In genomic region chr13:28449826-28450773, GRCh38 we compare ENCODE assay signal across 18 cellular contexts. TPM values are rescaled to one million over a fixed set of nuclear protein-coding genes. Genes with fewer than 3 reads are reported as not detected.
DNase-seq lines count a peak whose midpoint lies in the region; ATAC-seq, FAIRE-seq and TF ChIP-seq lines count a peak whose summit lies in the region.
"Had no signal": no experiment of that assay in that cellular context is flagged by ENCODE, and none has a peak within 500 bp of the region (broad histone marks: within the 10 kb centered on the region; RNA-seq: fewer than 3 reads in every experiment).

No MANE protein-coding gene starts in this region.

- no peak overlapping the region for H3K4me3 Mint-ChIP-seq in activated T-helper 1 cell treated with anti-CD3 and anti-CD28 coated beads, Interleukin-12 subunit alpha, Interleukin-12 subunit beta, Interleukin-2, Interleukin-4 antibody, amounts not matched to agents 30 ng/mL and 10 ng/mL and 1 ng/mL, durations not matched to agents 14 hours and 24 hours and 36 hours
- H3K4me3 Mint-ChIP-seq in neural crest cell = no peak overlapping the region
- H3K4me3 Mint-ChIP-seq in activated T-cell treated with anti-CD3 and anti-CD28 coated beads, Interleukin-2, amount 50 U/mL, for 4 hours = no peak overlapping the region
- H3K4me3 Mint-ChIP-seq: activated CD4-positive, alpha-beta T cell treated with anti-CD3 and anti-CD28 coated beads, Interleukin-2, amount 10 ng/mL, durations not matched to agents 7 days and 5 days; CD4-positive, CD25-positive, alpha-beta regulatory T cell; natural killer cell; T-cell had no signal

- H3K4me1 Mint-ChIP-seq in activated T-helper 1 cell treated with anti-CD3 and anti-CD28 coated beads, Interleukin-12 subunit alpha, Interleukin-12 subunit beta, Interleukin-2, Interleukin-4 antibody, amounts not matched to agents 30 ng/mL and 10 ng/mL and 1 ng/mL, durations not matched to agents 14 hours and 24 hours and 36 hours (ENCODE audit: low read depth) = no peaks in the 10 kb centered on the region
- no peaks in the 10 kb centered on the region for H3K4me1 Mint-ChIP-seq in neural crest cell
- no peaks in the 10 kb centered on the region for H3K4me1 Mint-ChIP-seq in activated T-cell treated with anti-CD3 and anti-CD28 coated beads, Interleukin-2, amount 50 U/mL, for 4 hours (ENCODE audit: low read depth)
- H3K4me1 Mint-ChIP-seq: activated CD4-positive, alpha-beta T cell treated with anti-CD3 and anti-CD28 coated beads, Interleukin-2, amount 10 ng/mL, durations not matched to agents 7 days and 5 days; CD4-positive, CD25-positive, alpha-beta regulatory T cell; T-cell had no signal

- intact Hi-C loops in activated T-helper 1 cell treated with anti-CD3 and anti-CD28 coated beads, Interleukin-12 subunit alpha, Interleukin-12 subunit beta, Interleukin-2, Interleukin-4 antibody, amounts not matched to agents 30 ng/mL and 10 ng/mL and 1 ng/mL, durations not matched to agents 14 hours and 24 hours and 36 hours (cut with micrococcal nuclease) = no loop called here
- intact Hi-C loops in kidney (cut with DNase I) = no loop called here

- ATAC-seq in GM18498 (IDR thresholded peaks at IDR 0.05; ENCODE audit: unreplicated experiment) = peak; percentile 51
- no peak for ATAC-seq in activated T-cell treated with anti-CD3 and anti-CD28 coated beads, Interleukin-2, amount 50 U/mL, for 4 hours
- ATAC-seq: esophagus mucosa, HepG2, natural killer cell, T-cell had no signal

- peak overlapping the region; percentile 36 for H3K27ac Mint-ChIP-seq in activated T-helper 1 cell treated with anti-CD3 and anti-CD28 coated beads, Interleukin-12 subunit alpha, Interleukin-12 subunit beta, Interleukin-2, Interleukin-4 antibody, amounts not matched to agents 30 ng/mL and 10 ng/mL and 1 ng/mL, durations not matched to agents 14 hours and 24 hours and 36 hours
- H3K27ac Mint-ChIP-seq in neural crest cell (ENCODE audit: unreplicated experiment) = peak overlapping the region; percentile 9
- H3K27ac Mint-ChIP-seq: activated CD4-positive, alpha-beta T cell treated with anti-CD3 and anti-CD28 coated beads, Interleukin-2, amount 10 ng/mL, durations not matched to agents 7 days and 5 days; CD4-positive, CD25-positive, alpha-beta regulatory T cell; natural killer cell; T-cell had no signal

- peaks cover 14% of the 10 kb centered on the region for H3K36me3 Mint-ChIP-seq in activated T-helper 1 cell treated with anti-CD3 and anti-CD28 coated beads, Interleukin-12 subunit alpha, Interleukin-12 subunit beta, Interleukin-2, Interleukin-4 antibody, amounts not matched to agents 30 ng/mL and 10 ng/mL and 1 ng/mL, durations not matched to agents 14 hours and 24 hours and 36 hours (ENCODE audit: low read depth)
- H3K36me3 Mint-ChIP-seq in neural crest cell (ENCODE audit: low read depth) = no peaks in the 10 kb centered on the region
- H3K36me3 Mint-ChIP-seq in activated T-cell treated with anti-CD3 and anti-CD28 coated beads, Interleukin-2, amount 50 U/mL, for 4 hours (ENCODE audit: insufficient read depth) = no peaks in the 10 kb centered on the region
- H3K36me3 Mint-ChIP-seq: CD4-positive, CD25-positive, alpha-beta regulatory T cell; natural killer cell; T-cell had no signal

- peaks cover 4 to 7% of the 10 kb centered on the region in 2 donors for H3K9me3 ChIP-seq in kidney (ENCODE audit: control insufficient read depth in 1 of 2, low read length in 2 of 2)

- no peaks in the 10 kb centered on the region for H3K27me3 Mint-ChIP-seq in activated T-helper 1 cell treated with anti-CD3 and anti-CD28 coated beads, Interleukin-12 subunit alpha, Interleukin-12 subunit beta, Interleukin-2, Interleukin-4 antibody, amounts not matched to agents 30 ng/mL and 10 ng/mL and 1 ng/mL, durations not matched to agents 14 hours and 24 hours and 36 hours (ENCODE audit: insufficient read depth)
- H3K27me3 Mint-ChIP-seq in neural crest cell (ENCODE audit: low read depth) = peaks cover 43% of the 10 kb centered on the region
- H3K27me3 Mint-ChIP-seq in activated T-cell treated with anti-CD3 and anti-CD28 coated beads, Interleukin-2, amount 50 U/mL, for 4 hours (ENCODE audit: low read depth) = peaks cover 4% of the 10 kb centered on the region

- POLR2A ChIA-PET in HEK293T (lab: Yijun Ruan, JAX) = no interaction called here

- DNase-seq in HEK293T (ENCODE audit: extremely low spot score) (no peak), neural crest cell (ENCODE audit: low read depth, low spot score) (no peak), CD1c-positive myeloid dendritic cell (ENCODE audit: extremely low spot score) (no peak), COLO829 (ENCODE audit: low spot score) (no peak), kidney (no peak)
- DNase-seq in activated T-helper 1 cell treated with anti-CD3 and anti-CD28 coated beads, Interleukin-12 subunit alpha, Interleukin-12 subunit beta, Interleukin-2, Interleukin-4 antibody, amounts not matched to agents 30 ng/mL and 10 ng/mL and 1 ng/mL, durations not matched to agents 14 hours and 24 hours and 36 hours (ENCODE audit: low spot score) = no peak
- DNase-seq in activated T-cell treated with anti-CD3 and anti-CD28 coated beads, Interleukin-2, amount 50 U/mL, for 4 hours = no peak
- DNase-seq: activated CD4-positive, alpha-beta T cell treated with anti-CD3 and anti-CD28 coated beads, Interleukin-2, amount 10 ng/mL, durations not matched to agents 7 days and 5 days; activated gamma-delta T cell; CD4-positive, CD25-positive, alpha-beta regulatory T cell; central memory CD4-positive, alpha-beta T cell; natural killer cell; stimulated activated CD8-positive, alpha-beta memory T cell treated with anti-CD3 and anti-CD28 coated beads, Interleukin-4, amount 100 ng/mL, for 48 hours; T-cell had no signal

- FAIRE-seq in kidney (lab: Jason Lieb, UNC) = no peak
- FAIRE-seq: HepG2, islet of Langerhans had no signal

- H3K27ac ChIP-seq in kidney (ENCODE audit: low read depth in 2 of 2, low read length in 2 of 2) = no peak overlapping the region

- H3K4me1 ChIP-seq in kidney (ENCODE audit: control insufficient read depth in 1 of 2, insufficient read depth in 1 of 2, low read depth in 1 of 2, low read length in 2 of 2) = no peaks in the 10 kb centered on the region

- no peaks in the 10 kb centered on the region for H3K36me3 ChIP-seq in kidney (ENCODE audit: control insufficient read depth in 1 of 2, insufficient read depth in 2 of 2, low read length in 2 of 2)

- no peak overlapping the region for H3K4me3 ChIP-seq in kidney (ENCODE audit: low read length in 2 of 2)

- CTCF ChIA-PET in HEK293T (lab: Yijun Ruan, JAX) = no interaction called here

- H3K9me3 Mint-ChIP-seq in activated T-helper 1 cell treated with anti-CD3 and anti-CD28 coated beads, Interleukin-12 subunit alpha, Interleukin-12 subunit beta, Interleukin-2, Interleukin-4 antibody, amounts not matched to agents 30 ng/mL and 10 ng/mL and 1 ng/mL, durations not matched to agents 14 hours and 24 hours and 36 hours = peaks cover 12% of the 10 kb centered on the region
- H3K9me3 Mint-ChIP-seq in neural crest cell = peaks cover 6% of the 10 kb centered on the region
- peaks cover 7% of the 10 kb centered on the region for H3K9me3 Mint-ChIP-seq in activated T-cell treated with anti-CD3 and anti-CD28 coated beads, Interleukin-2, amount 50 U/mL, for 4 hours

- no peak overlapping the region for H3K9ac ChIP-seq in kidney (ENCODE audit: low read length in 2 of 2)

- TF ChIP-seq CTCF in neural crest cell (conservative IDR thresholded peaks at IDR 0.05) (no peak), kidney (IDR thresholded peaks at IDR 0.05; ENCODE audit: borderline replicate concordance, extremely low read depth, insufficient read depth) (no peak)

TF ChIP-seq in HEK293T, 16 proteins besides CTCF, POLR2A, EP300 and RAD21:
- TF ChIP-seq FOXM1 (IDR thresholded peaks at IDR 0.05; ENCODE audit: borderline replicate concordance) (no peak), PKNOX1 (IDR thresholded peaks at IDR 0.05) (peak; percentile 94), ELF4 (IDR thresholded peaks at IDR 0.05) (no peak), CTBP1 (IDR thresholded peaks at IDR 0.05; ENCODE audit: borderline replicate concordance) (peak; percentile 55; the same call in 1 of the 2 replicates), FOXK2 (IDR thresholded peaks at IDR 0.05) (no peak), ARNT (IDR thresholded peaks at IDR 0.05) (no peak)

RNA-seq across cellular contexts. Expression of gene FLT1, which starts 44.8 kb away (rescaled TPM):
- total RNA-seq in activated T-helper 1 cell treated with anti-CD3 and anti-CD28 coated beads, Interleukin-12 subunit alpha, Interleukin-12 subunit beta, Interleukin-2, Interleukin-4 antibody, amounts not matched to agents 30 ng/mL and 10 ng/mL and 1 ng/mL, durations not matched to agents 14 hours and 24 hours and 36 hours = 45.6 and 46.3 TPM in 2 replicates
- total RNA-seq in neural crest cell (0.11 TPM in 1 of 2 replicates, not detected in the other), kidney (45.7 TPM)
- 17.2 TPM for polyA plus RNA-seq in kidney (ENCODE audit: insufficient read depth, low read depth, low replicate concordance)
- 10 to 100 TPM; 14.7 to 29.0 (median 18.8) TPM for total RNA-seq in activated T-cell treated with anti-CD3 and anti-CD28 coated beads, Interleukin-2, amount 50 U/mL, for 4 hours
- polyA plus RNA-seq: HepG2 had no signal

Comparison
In these comparisons a context has a peak if more than half of its experiments do, and no peak if none do; other contexts are left out.
1. RNA of gene FLT1, which starts 44.8 kb away (total RNA-seq): 45.7 TPM in kidney (single experiment), 45.6 to 46.3 TPM in activated T-helper 1 cell treated with anti-CD3 and anti-CD28 coated beads, Interleukin-12 subunit alpha, Interleukin-12 subunit beta, Interleukin-2, Interleukin-4 antibody, amounts not matched to agents 30 ng/mL and 10 ng/mL and 1 ng/mL, durations not matched to agents 14 hours and 24 hours and 36 hours and 14.7 to 29.0 TPM in activated T-cell treated with anti-CD3 and anti-CD28 coated beads, Interleukin-2, amount 50 U/mL, for 4 hours; 0.11 TPM in neural crest cell; every median in the first group is over 10 times any median in the second.